In the genomic region with DNA sequence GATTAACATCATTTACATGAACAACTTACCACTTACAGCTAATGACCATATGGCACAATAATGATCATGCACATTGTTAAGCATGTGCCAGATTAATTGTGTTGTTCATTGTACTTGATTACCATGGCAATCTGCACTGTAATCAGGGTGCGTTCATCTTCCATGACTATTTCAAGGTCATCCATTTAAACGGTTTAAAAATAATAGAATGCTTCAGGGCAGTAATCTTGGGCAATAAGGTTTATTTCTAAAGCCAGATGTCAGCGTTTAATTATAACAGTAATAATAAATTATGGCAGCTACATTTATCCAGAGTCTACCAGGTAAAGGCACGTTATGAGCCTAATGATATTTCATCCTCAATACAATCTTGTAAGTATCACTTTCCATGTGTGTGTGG, we compare ENCODE assay signal across 11 cellular contexts. TPM values are rescaled to one million over a fixed set of nuclear protein-coding genes. Genes with fewer than 3 reads are reported as not detected.
DNase-seq lines count a peak whose midpoint lies in the region; ATAC-seq and TF ChIP-seq lines count a peak whose summit lies in the region.
"Had no signal": no experiment of that assay in that cellular context is flagged by ENCODE, and none has a peak within 500 bp of the region (broad histone marks: within the 10 kb centered on the region; RNA-seq: fewer than 3 reads in every experiment).

No MANE protein-coding gene starts in this region.

- H3K27ac ChIP-seq in RWPE1 = no peak overlapping the region
- H3K27ac ChIP-seq: foreskin keratinocyte had no signal

- H3K4me1 Mint-ChIP-seq in activated CD4-positive, alpha-beta T cell treated with anti-CD3 and anti-CD28 coated beads, Interleukin-2, amount 10 ng/mL, durations not matched to agents 7 days and 5 days = peaks cover 57% of the 10 kb centered on the region
- H3K4me1 Mint-ChIP-seq in brain = peaks cover 33% of the 10 kb centered on the region
- H3K4me1 Mint-ChIP-seq in stimulated activated memory B cell treated with anti-CD40 and anti-IgM and Interleukin-4, amounts not matched to agents 10 μg/mL and 1 μg/mL and 100 μg/mL, for 72 hours = peaks cover 37% of the 10 kb centered on the region

- POLR2A ChIA-PET in activated CD4-positive, alpha-beta T cell treated with anti-CD3 and anti-CD28 coated beads, Interleukin-2, amount 10 ng/mL, durations not matched to agents 7 days and 5 days (lab: Charles Lee) = no interaction called here
- POLR2A ChIA-PET in RWPE1 (lab: Yijun Ruan, JAX; ENCODE audit: low non-redundant PET) = no interaction called here

- H3K36me3 Mint-ChIP-seq in activated CD4-positive, alpha-beta T cell treated with anti-CD3 and anti-CD28 coated beads, Interleukin-2, amount 10 ng/mL, durations not matched to agents 7 days and 5 days (ENCODE audit: low read depth) = peaks cover 1% of the 10 kb centered on the region
- H3K36me3 Mint-ChIP-seq in brain = peaks cover 16% of the 10 kb centered on the region
- peaks cover 6% of the 10 kb centered on the region for H3K36me3 Mint-ChIP-seq in stimulated activated memory B cell treated with anti-CD40 and anti-IgM and Interleukin-4, amounts not matched to agents 10 μg/mL and 1 μg/mL and 100 μg/mL, for 72 hours

- peak overlapping the region; percentile 10 for H3K4me3 Mint-ChIP-seq in activated CD4-positive, alpha-beta T cell treated with anti-CD3 and anti-CD28 coated beads, Interleukin-2, amount 10 ng/mL, durations not matched to agents 7 days and 5 days
- no peak overlapping the region for H3K4me3 Mint-ChIP-seq in brain
- no peak overlapping the region for H3K4me3 Mint-ChIP-seq in stimulated activated memory B cell treated with anti-CD40 and anti-IgM and Interleukin-4, amounts not matched to agents 10 μg/mL and 1 μg/mL and 100 μg/mL, for 72 hours

- DNase-seq in activated CD4-positive, alpha-beta T cell treated with anti-CD3 and anti-CD28 coated beads, Interleukin-2, amount 10 ng/mL, durations not matched to agents 7 days and 5 days = no peak
- DNase-seq in activated CD4-positive, alpha-beta T cell treated with anti-CD3 and anti-CD28 coated beads, Interleukin-2, amount 50 U/mL, for 4 hours = no peak
- DNase-seq in NCI-H2081 (lab: John Stamatoyannopoulos, UW) (peak; percentile 85 to 97), NCI-H187 (lab: John Stamatoyannopoulos, UW) (no peak), RWPE1 (ENCODE audit: low spot score) (no peak), NCI-H345 (lab: John Stamatoyannopoulos, UW) (no peak)
- DNase-seq: midbrain had no signal

- ATAC-seq in stimulated activated memory B cell treated with anti-CD40 and anti-IgM and Interleukin-4, amounts not matched to agents 10 μg/mL and 1 μg/mL and 100 μg/mL, for 72 hours = no peak

- peak overlapping the region; percentile 77 for H3K27ac Mint-ChIP-seq in activated CD4-positive, alpha-beta T cell treated with anti-CD3 and anti-CD28 coated beads, Interleukin-2, amount 10 ng/mL, durations not matched to agents 7 days and 5 days
- H3K27ac Mint-ChIP-seq in brain = peak overlapping the region; percentile 5 to 84 (median 30)
- H3K27ac Mint-ChIP-seq in stimulated activated memory B cell treated with anti-CD40 and anti-IgM and Interleukin-4, amounts not matched to agents 10 μg/mL and 1 μg/mL and 100 μg/mL, for 72 hours = peak overlapping the region; percentile 22

- peak in 1 of 2 experiments; percentile 13 for TF ChIP-seq CTCF in brain (conservative IDR thresholded peaks at IDR 0.05)
- TF ChIP-seq CTCF in RWPE1 (conservative IDR thresholded peaks at IDR 0.05; ENCODE audit: low read depth) = no peak

- no peaks in the 10 kb centered on the region for H3K9me3 Mint-ChIP-seq in activated CD4-positive, alpha-beta T cell treated with anti-CD3 and anti-CD28 coated beads, Interleukin-2, amount 10 ng/mL, durations not matched to agents 7 days and 5 days
- no peaks in the 10 kb centered on the region for H3K9me3 Mint-ChIP-seq in brain
- H3K9me3 Mint-ChIP-seq in stimulated activated memory B cell treated with anti-CD40 and anti-IgM and Interleukin-4, amounts not matched to agents 10 μg/mL and 1 μg/mL and 100 μg/mL, for 72 hours = no peaks in the 10 kb centered on the region
- H3K9me3 Mint-ChIP-seq: effector memory CD8-positive, alpha-beta T cell had no signal

- H3K27me3 Mint-ChIP-seq in activated CD4-positive, alpha-beta T cell treated with anti-CD3 and anti-CD28 coated beads, Interleukin-2, amount 10 ng/mL, durations not matched to agents 7 days and 5 days = no peaks in the 10 kb centered on the region
- H3K27me3 Mint-ChIP-seq in brain = no peaks in the 10 kb centered on the region
- H3K27me3 Mint-ChIP-seq in stimulated activated memory B cell treated with anti-CD40 and anti-IgM and Interleukin-4, amounts not matched to agents 10 μg/mL and 1 μg/mL and 100 μg/mL, for 72 hours = no peaks in the 10 kb centered on the region
- H3K27me3 Mint-ChIP-seq: effector memory CD8-positive, alpha-beta T cell had no signal

- CTCF ChIA-PET in activated CD4-positive, alpha-beta T cell treated with anti-CD3 and anti-CD28 coated beads, Interleukin-2, amount 10 ng/mL, durations not matched to agents 7 days and 5 days (lab: Charles Lee) = interaction anchor here (0.7 to 1.8 kb wide), 8 partner anchors 9 to 394 kb away, joined by 3 to 6 read pairs (median 4); no protein-coding TSS in a partner anchor
- CTCF ChIA-PET in RWPE1 (lab: Yijun Ruan, JAX) = no interaction called here

RNA-seq across cellular contexts. Expression of a gene that starts 23.4 kb away (rescaled TPM):
- total RNA-seq in activated CD4-positive, alpha-beta T cell treated with anti-CD3 and anti-CD28 coated beads, Interleukin-2, amount 10 ng/mL, durations not matched to agents 7 days and 5 days = 10 to 100 TPM; 25.9 to 30.9 TPM
- polyA plus RNA-seq in brain (ENCODE audit: insufficient read depth, low read depth, low replicate concordance) = 29.1 TPM

RNA-seq across cellular contexts. Expression of a gene that starts 36.2 kb away (rescaled TPM):
- 1 to 10 TPM; 8.8 TPM for total RNA-seq in activated CD4-positive, alpha-beta T cell treated with anti-CD3 and anti-CD28 coated beads, Interleukin-2, amount 10 ng/mL, durations not matched to agents 7 days and 5 days
- 38.8 TPM for polyA plus RNA-seq in brain (ENCODE audit: insufficient read depth, low read depth, low replicate concordance)

RNA-seq across cellular contexts. Expression of a gene that starts 57.0 kb away (rescaled TPM):
- 1 to 10 TPM; 3.3 to 4.8 TPM for total RNA-seq in activated CD4-positive, alpha-beta T cell treated with anti-CD3 and anti-CD28 coated beads, Interleukin-2, amount 10 ng/mL, durations not matched to agents 7 days and 5 days
- 33.9 TPM for polyA plus RNA-seq in brain (ENCODE audit: insufficient read depth, low read depth, low replicate concordance)

Comparison
In these comparisons a context has a peak if more than half of its experiments do, and no peak if none do; other contexts are left out.
1. DNase-seq: peak in NCI-H2081 (2 of 2); none in activated CD4-positive, alpha-beta T cell treated with anti-CD3 and anti-CD28 coated beads, Interleukin-2, amount 10 ng/mL, durations not matched to agents 7 days and 5 days (single experiment), activated CD4-positive, alpha-beta T cell treated with anti-CD3 and anti-CD28 coated beads, Interleukin-2, amount 50 U/mL, for 4 hours (0 of 2), NCI-H187 (0 of 2), RWPE1 (single experiment) and NCI-H345 (single experiment).
2. H3K27ac Mint-ChIP-seq: peak in every context shown above with its lines; median percentile 77 in activated CD4-positive, alpha-beta T cell treated with anti-CD3 and anti-CD28 coated beads, Interleukin-2, amount 10 ng/mL, durations not matched to agents 7 days and 5 days; 30 in brain; 22 in stimulated activated memory B cell treated with anti-CD40 and anti-IgM and Interleukin-4, amounts not matched to agents 10 μg/mL and 1 μg/mL and 100 μg/mL, for 72 hours.